Comparison of ENCODE assay signal across 1 cellular context in the genomic region with DNA sequence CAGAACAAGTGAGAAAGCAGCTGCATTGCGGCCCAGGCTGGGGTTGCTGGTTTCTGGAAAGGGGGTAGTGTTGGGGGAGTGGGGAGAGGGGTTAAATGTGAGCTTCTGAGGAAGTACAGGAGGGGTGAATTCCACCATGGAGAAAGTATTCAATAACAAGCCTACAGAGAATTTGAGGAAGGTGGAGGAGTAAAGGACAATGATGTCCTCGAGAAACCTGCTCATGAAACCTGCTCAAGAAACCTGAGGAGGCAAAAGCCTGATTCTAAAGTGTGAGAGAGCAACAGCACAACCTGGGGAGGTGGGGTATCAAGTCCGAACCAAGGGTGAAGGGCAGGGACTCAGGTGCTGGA.
TF ChIP-seq lines count a peak whose summit lies in the region.

No MANE protein-coding gene starts in this region.

TF ChIP-seq in liver, 16 proteins besides CTCF, POLR2A, EP300 and RAD21 (continued from another document):
- TF ChIP-seq, protein P1, sequence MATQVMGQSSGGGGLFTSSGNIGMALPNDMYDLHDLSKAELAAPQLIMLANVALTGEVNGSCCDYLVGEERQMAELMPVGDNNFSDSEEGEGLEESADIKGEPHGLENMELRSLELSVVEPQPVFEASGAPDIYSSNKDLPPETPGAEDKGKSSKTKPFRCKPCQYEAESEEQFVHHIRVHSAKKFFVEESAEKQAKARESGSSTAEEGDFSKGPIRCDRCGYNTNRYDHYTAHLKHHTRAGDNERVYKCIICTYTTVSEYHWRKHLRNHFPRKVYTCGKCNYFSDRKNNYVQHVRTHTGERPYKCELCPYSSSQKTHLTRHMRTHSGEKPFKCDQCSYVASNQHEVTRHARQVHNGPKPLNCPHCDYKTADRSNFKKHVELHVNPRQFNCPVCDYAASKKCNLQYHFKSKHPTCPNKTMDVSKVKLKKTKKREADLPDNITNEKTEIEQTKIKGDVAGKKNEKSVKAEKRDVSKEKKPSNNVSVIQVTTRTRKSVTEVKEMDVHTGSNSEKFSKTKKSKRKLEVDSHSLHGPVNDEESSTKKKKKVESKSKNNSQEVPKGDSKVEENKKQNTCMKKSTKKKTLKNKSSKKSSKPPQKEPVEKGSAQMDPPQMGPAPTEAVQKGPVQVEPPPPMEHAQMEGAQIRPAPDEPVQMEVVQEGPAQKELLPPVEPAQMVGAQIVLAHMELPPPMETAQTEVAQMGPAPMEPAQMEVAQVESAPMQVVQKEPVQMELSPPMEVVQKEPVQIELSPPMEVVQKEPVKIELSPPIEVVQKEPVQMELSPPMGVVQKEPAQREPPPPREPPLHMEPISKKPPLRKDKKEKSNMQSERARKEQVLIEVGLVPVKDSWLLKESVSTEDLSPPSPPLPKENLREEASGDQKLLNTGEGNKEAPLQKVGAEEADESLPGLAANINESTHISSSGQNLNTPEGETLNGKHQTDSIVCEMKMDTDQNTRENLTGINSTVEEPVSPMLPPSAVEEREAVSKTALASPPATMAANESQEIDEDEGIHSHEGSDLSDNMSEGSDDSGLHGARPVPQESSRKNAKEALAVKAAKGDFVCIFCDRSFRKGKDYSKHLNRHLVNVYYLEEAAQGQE (IDR thresholded peaks at IDR 0.05) = no peak
- no peak for TF ChIP-seq FOXA2 (IDR thresholded peaks at IDR 0.05)
- TF ChIP-seq TAF1 (conservative IDR thresholded peaks at IDR 0.05) = no peak
- no peak for TF ChIP-seq SP1 (IDR thresholded peaks at IDR 0.05)
- TF ChIP-seq JUND (IDR thresholded peaks at IDR 0.05) = no peak
- TF ChIP-seq HNF4A (conservative IDR thresholded peaks at IDR 0.05) = no peak
- TF ChIP-seq GABPA (IDR thresholded peaks at IDR 0.05 in 1 of 2, conservative IDR thresholded peaks at IDR 0.05 in 1 of 2) = no peak
- no peak for TF ChIP-seq HNF4G (IDR thresholded peaks at IDR 0.05)
- no peak for TF ChIP-seq ZBTB33 (IDR thresholded peaks at IDR 0.05)
- no peak for TF ChIP-seq FOXA1 (IDR thresholded peaks at IDR 0.05)
